In genomic region chr6:40978687-40979289, GRCh38 we compare ENCODE assay signal across 29 cellular contexts.
"Had no signal": no experiment of that assay in that cellular context is flagged by ENCODE, and none has a peak within 500 bp of the region (broad histone marks: within the 10 kb centered on the region; RNA-seq: fewer than 3 reads in every experiment).

No MANE protein-coding gene starts in this region.

- H3K9me3 Mint-ChIP-seq: activated CD4-positive, alpha-beta T cell treated with anti-CD3 and anti-CD28 coated beads, Interleukin-2, amount 10 ng/mL, durations not matched to agents 7 days and 5 days; activated naive CD4-positive, alpha-beta T cell treated with anti-CD3 and anti-CD28 coated beads, Interleukin-2, amount 50 U/mL, for 24 hours; activated naive CD8-positive, alpha-beta T cell treated with anti-CD3 and anti-CD28 coated beads, Interleukin-2, amount 10 ng/mL, durations not matched to agents 7 days and 5 days; activated T-cell treated with anti-CD3 and anti-CD28 coated beads, Interleukin-2, amount 50 U/mL, for 24 hours; activated T-helper 2 cell treated with anti-CD3 and anti-CD28 coated beads, Interferon-gamma antibody, Interleukin-2, Interleukin-4, amounts not matched to agents 10 μg/mL and 5 μg/mL and 100 μg/mL, durations not matched to agents 14 hours and 24 hours and 36 hours; T-helper 1 cell treated with Interleukin-12 subunit alpha and Interleukin-12 subunit beta and Interleukin-4 antibody, amounts not matched to agents 30 μg/mL and 1 μg/mL, for 36 hours; T-helper 2 cell treated with Interferon-gamma antibody and Interleukin-4, amounts not matched to agents 5 μg/mL and 100 μg/mL, for 36 hours had no signal

- H3K27me3 ChIP-seq: body of pancreas, breast epithelium had no signal

- H3K4me2 ChIP-seq: SK-N-SH had no signal

- H3K27ac ChIP-seq: body of pancreas, breast epithelium, SJSA1 had no signal

- H3K4me3 Mint-ChIP-seq: activated CD4-positive, alpha-beta T cell treated with anti-CD3 and anti-CD28 coated beads for 36 hours; activated CD4-positive, alpha-beta T cell treated with anti-CD3 and anti-CD28 coated beads, Interleukin-2, amount 10 ng/mL, durations not matched to agents 7 days and 5 days; activated CD8-positive, alpha-beta T cell treated with anti-CD3 and anti-CD28 coated beads, Interleukin-2, amount 10 ng/mL, durations not matched to agents 7 days and 5 days; activated naive CD4-positive, alpha-beta T cell treated with anti-CD3 and anti-CD28 coated beads, Interleukin-2, amount 50 U/mL, for 24 hours; activated naive CD8-positive, alpha-beta T cell treated with anti-CD3 and anti-CD28 coated beads, Interleukin-2, amount 10 ng/mL, durations not matched to agents 7 days and 5 days; activated T-cell treated with anti-CD3 and anti-CD28 coated beads, Interleukin-2, amount 50 U/mL, for 24 hours; T-helper 1 cell treated with Interleukin-12 subunit alpha and Interleukin-12 subunit beta and Interleukin-4 antibody, amounts not matched to agents 30 μg/mL and 1 μg/mL, for 36 hours; T-helper 2 cell treated with Interferon-gamma antibody and Interleukin-4, amounts not matched to agents 5 μg/mL and 100 μg/mL, for 36 hours had no signal

- H3K27ac Mint-ChIP-seq: activated CD4-positive, alpha-beta T cell treated with anti-CD3 and anti-CD28 coated beads for 36 hours; activated CD4-positive, alpha-beta T cell treated with anti-CD3 and anti-CD28 coated beads, Interleukin-2, amount 10 ng/mL, durations not matched to agents 7 days and 5 days; activated CD8-positive, alpha-beta T cell treated with anti-CD3 and anti-CD28 coated beads, Interleukin-2, amount 10 ng/mL, durations not matched to agents 7 days and 5 days; activated naive CD4-positive, alpha-beta T cell treated with anti-CD3 and anti-CD28 coated beads, Interleukin-2, amount 50 U/mL, for 24 hours; activated naive CD8-positive, alpha-beta T cell treated with anti-CD3 and anti-CD28 coated beads, Interleukin-2, amount 10 ng/mL, durations not matched to agents 7 days and 5 days; activated T-cell treated with anti-CD3 and anti-CD28 coated beads, Interleukin-2, amount 50 U/mL, for 24 hours; activated T-helper 2 cell treated with anti-CD3 and anti-CD28 coated beads, Interferon-gamma antibody, Interleukin-2, Interleukin-4, amounts not matched to agents 10 μg/mL and 5 μg/mL and 100 μg/mL, durations not matched to agents 14 hours and 24 hours and 36 hours; T-helper 1 cell treated with Interleukin-12 subunit alpha and Interleukin-12 subunit beta and Interleukin-4 antibody, amounts not matched to agents 30 μg/mL and 1 μg/mL, for 36 hours; T-helper 2 cell treated with Interferon-gamma antibody and Interleukin-4, amounts not matched to agents 5 μg/mL and 100 μg/mL, for 36 hours had no signal

- H3K36me3 ChIP-seq: breast epithelium, SJSA1 had no signal

- ATAC-seq: activated CD4-positive, alpha-beta T cell treated with anti-CD3 and anti-CD28 coated beads for 36 hours; activated CD4-positive, CD25-positive, alpha-beta regulatory T cell treated with anti-CD3 and anti-CD28 coated beads, Interleukin-2, amount 50 U/mL, for 24 hours; activated CD8-positive, alpha-beta T cell treated with anti-CD3 and anti-CD28 coated beads, Interleukin-2, amount 10 ng/mL, durations not matched to agents 7 days and 5 days; body of pancreas; Panc1 had no signal

- H3K4me1 ChIP-seq: body of pancreas, breast epithelium, SJSA1 had no signal

- DNase-seq: activated CD4-positive, alpha-beta T cell treated with anti-CD3 and anti-CD28 coated beads for 36 hours; activated CD4-positive, alpha-beta T cell treated with anti-CD3 and anti-CD28 coated beads, Interleukin-2, amount 10 ng/mL, durations not matched to agents 7 days and 5 days; activated CD4-positive, alpha-beta T cell treated with anti-CD3 and anti-CD28 coated beads, Interleukin-2, amount 50 U/mL, for 48 hours; activated CD8-positive, alpha-beta T cell treated with anti-CD3 and anti-CD28 coated beads, Interleukin-2, amount 10 ng/mL, durations not matched to agents 7 days and 5 days; activated gamma-delta T cell; activated naive CD4-positive, alpha-beta T cell treated with Interleukin-2 at 50 U/mL for 16 hours; activated naive CD8-positive, alpha-beta T cell treated with anti-CD3 and anti-CD28 coated beads, Interleukin-2, amount 10 ng/mL, durations not matched to agents 7 days and 5 days; activated T-cell treated with anti-CD3 and anti-CD28 coated beads, Interleukin-2, amount 50 U/mL, for 24 hours; body of pancreas; Karpas-422; KBM-7; NCI-H1048; NCI-H1105 treated with DMSO at 0.1 percent for 48 hours; NCI-H1436; NCI-H1694; NCI-H1930; NCI-H2081 treated with DMSO at 0.1 percent for 48 hours; NCI-H345; NCI-H524 treated with DMSO at 0.1 percent for 48 hours; SHP77 treated with DMSO at 0.1 percent for 48 hours; SK-N-SH had no signal

- H3K4me1 Mint-ChIP-seq: activated CD4-positive, alpha-beta T cell treated with anti-CD3 and anti-CD28 coated beads for 36 hours; activated CD4-positive, alpha-beta T cell treated with anti-CD3 and anti-CD28 coated beads, Interleukin-2, amount 10 ng/mL, durations not matched to agents 7 days and 5 days; activated naive CD4-positive, alpha-beta T cell treated with anti-CD3 and anti-CD28 coated beads, Interleukin-2, amount 50 U/mL, for 24 hours; activated naive CD8-positive, alpha-beta T cell treated with anti-CD3 and anti-CD28 coated beads, Interleukin-2, amount 10 ng/mL, durations not matched to agents 7 days and 5 days had no signal

- H3K36me3 Mint-ChIP-seq: activated naive CD4-positive, alpha-beta T cell treated with anti-CD3 and anti-CD28 coated beads, Interleukin-2, amount 50 U/mL, for 24 hours; activated naive CD8-positive, alpha-beta T cell treated with anti-CD3 and anti-CD28 coated beads, Interleukin-2, amount 10 ng/mL, durations not matched to agents 7 days and 5 days had no signal

- H3K9ac ChIP-seq: SK-N-SH had no signal

- H3K4me3 ChIP-seq: body of pancreas, breast epithelium, SJSA1 had no signal
